ENCODE assay signal across 18 cellular contexts in the genomic region with DNA sequence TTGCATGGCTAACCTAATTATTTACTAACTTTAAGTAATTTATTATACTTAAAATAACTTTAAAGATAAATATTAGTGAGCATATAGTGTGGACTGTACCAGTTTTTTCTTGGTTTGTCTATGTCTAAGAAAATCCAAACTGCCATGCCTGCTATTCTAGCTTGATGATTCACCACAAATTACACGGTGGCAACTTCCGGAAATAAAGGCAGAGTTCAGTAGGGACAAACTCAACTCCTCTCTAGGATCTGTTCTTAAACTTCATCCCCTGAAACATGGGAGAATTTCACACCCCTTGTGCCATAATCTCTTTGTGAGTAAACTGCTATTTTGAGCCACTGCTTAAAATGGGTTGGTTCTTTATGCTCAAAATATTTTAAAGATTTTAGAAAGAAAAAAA.
"Had no signal": no experiment of that assay in that cellular context is flagged by ENCODE, and none has a peak within 500 bp of the region (broad histone marks: within the 10 kb centered on the region; RNA-seq: fewer than 3 reads in every experiment).

No MANE protein-coding gene starts in this region.

- ATAC-seq: activated T-cell treated with anti-CD3 and anti-CD28 coated beads, Interleukin-2, amount 50 U/mL, for 4 hours; effector memory CD8-positive, alpha-beta T cell; naive thymus-derived CD4-positive, alpha-beta T cell; upper lobe of right lung had no signal

- H3K27me3 Mint-ChIP-seq: activated CD4-positive, alpha-beta memory T cell treated with anti-CD3 and anti-CD28 coated beads, Interleukin-2, amount 10 ng/mL, durations not matched to agents 7 days and 5 days; brain; effector memory CD8-positive, alpha-beta T cell; naive thymus-derived CD4-positive, alpha-beta T cell had no signal

- H3K27ac Mint-ChIP-seq: activated CD4-positive, alpha-beta memory T cell treated with anti-CD3 and anti-CD28 coated beads, Interleukin-2, amount 10 ng/mL, durations not matched to agents 7 days and 5 days; brain; effector memory CD8-positive, alpha-beta T cell; naive thymus-derived CD4-positive, alpha-beta T cell had no signal

- H3K9me3 Mint-ChIP-seq: activated CD4-positive, alpha-beta memory T cell treated with anti-CD3 and anti-CD28 coated beads, Interleukin-2, amount 10 ng/mL, durations not matched to agents 7 days and 5 days; brain had no signal

- H3K4me3 ChIP-seq: adrenal gland, lung, ovary, sigmoid colon, thoracic aorta, upper lobe of right lung had no signal

- H3K4me1 ChIP-seq: adrenal gland, sigmoid colon, upper lobe of right lung had no signal

- H3K27ac ChIP-seq: adrenal gland, ovary, sigmoid colon, thoracic aorta, upper lobe of right lung had no signal

- H3K27me3 ChIP-seq: ovary, sigmoid colon, upper lobe of right lung had no signal

- DNase-seq: activated CD4-positive, alpha-beta memory T cell treated with anti-CD3 and anti-CD28 coated beads, Interleukin-2, amount 10 ng/mL, durations not matched to agents 7 days and 5 days; activated CD4-positive, alpha-beta T cell treated with anti-CD3 and anti-CD28 coated beads for 4 hours; activated effector memory CD4-positive, alpha-beta T cell treated with Interleukin-2 at 50 U/mL for 16 hours; activated naive CD4-positive, alpha-beta T cell treated with anti-CD3 and anti-CD28 coated beads, Interleukin-2, amount 50 U/mL, for 16 hours; activated T-cell treated with anti-CD3 and anti-CD28 coated beads, Interleukin-2, amount 50 U/mL, for 4 hours; adrenal gland; cerebellar nuclear complex; dermis blood vessel endothelial cell; effector memory CD8-positive, alpha-beta T cell; naive thymus-derived CD4-positive, alpha-beta T cell; ovary; sigmoid colon; stimulated activated CD4-positive, alpha-beta T cell treated with anti-CD3 and anti-CD28 coated beads, Interleukin-1b, Interleukin-23, amount 100 ng/mL, for 48 hours; T-helper 2 cell; upper lobe of right lung had no signal

- H3K9me3 ChIP-seq: adrenal gland, ovary, sigmoid colon, thoracic aorta, upper lobe of right lung had no signal

- H3K36me3 Mint-ChIP-seq: brain; naive thymus-derived CD4-positive, alpha-beta T cell had no signal

- H3K4me1 Mint-ChIP-seq: activated CD4-positive, alpha-beta memory T cell treated with anti-CD3 and anti-CD28 coated beads, Interleukin-2, amount 10 ng/mL, durations not matched to agents 7 days and 5 days; brain had no signal

- H3K4me3 Mint-ChIP-seq: activated CD4-positive, alpha-beta memory T cell treated with anti-CD3 and anti-CD28 coated beads, Interleukin-2, amount 10 ng/mL, durations not matched to agents 7 days and 5 days; activated T-cell treated with anti-CD3 and anti-CD28 coated beads, Interleukin-2, amount 50 U/mL, for 4 hours; brain; effector memory CD8-positive, alpha-beta T cell; naive thymus-derived CD4-positive, alpha-beta T cell had no signal

- H3K36me3 ChIP-seq: adrenal gland, ovary, sigmoid colon, thoracic aorta, upper lobe of right lung had no signal
